Comparison of ENCODE assay signal across 1 cellular context in genomic region chr11:43917851-43918250, GRCh38.
TF ChIP-seq lines count a peak whose summit lies in the region.

No MANE protein-coding gene starts in this region.

TF ChIP-seq in IMR-90, 13 proteins besides CTCF, POLR2A, EP300 and RAD21:
- TF ChIP-seq CEBPB (IDR thresholded peaks at IDR 0.05; ENCODE audit: low read depth, low read length) (no peak), ELK1 (IDR thresholded peaks at IDR 0.05; ENCODE audit: borderline replicate concordance, low read depth, low read length) (no peak), MAFK (IDR thresholded peaks at IDR 0.05; ENCODE audit: low read depth, low read length) (no peak), NFE2L2 (IDR thresholded peaks at IDR 0.05; ENCODE audit: low read depth, low read length) (no peak), MAZ (IDR thresholded peaks at IDR 0.05; ENCODE audit: borderline replicate concordance, low read depth, low read length) (no peak), RFX5 (IDR thresholded peaks at IDR 0.05; ENCODE audit: low read depth, low read length) (no peak), SMC3 (IDR thresholded peaks at IDR 0.05; ENCODE audit: low read depth, low read length) (no peak), USF2 (IDR thresholded peaks at IDR 0.05; ENCODE audit: low read depth, low read length) (no peak), MXI1 (IDR thresholded peaks at IDR 0.05; ENCODE audit: borderline replicate concordance, low read depth, low read length) (no peak), RCOR1 (IDR thresholded peaks at IDR 0.05; ENCODE audit: insufficient replicate concordance, low read length) (no peak), BHLHE40 (IDR thresholded peaks at IDR 0.05; ENCODE audit: low read depth, low read length) (no peak), CHD1 (IDR thresholded peaks at IDR 0.05; ENCODE audit: low read depth, low read length) (no peak), FOS (IDR thresholded peaks at IDR 0.05; ENCODE audit: low read depth, low read length) (no peak)
